ENCODE assay signal across 8 cellular contexts in genomic region chr1:23810818-23811420, GRCh38. TPM values are rescaled to one million over a fixed set of nuclear protein-coding genes. Genes with fewer than 3 reads are reported as not detected.
DNase-seq lines count a peak whose midpoint lies in the region; ATAC-seq and TF ChIP-seq lines count a peak whose summit lies in the region.

No MANE protein-coding gene starts in this region.

- no peak overlapping the region for H3K4me3 Mint-ChIP-seq in activated T-helper 1 cell treated with anti-CD3 and anti-CD28 coated beads, Interleukin-12 subunit alpha, Interleukin-12 subunit beta, Interleukin-2, Interleukin-4 antibody, amounts not matched to agents 30 ng/mL and 10 ng/mL and 1 ng/mL, durations not matched to agents 14 hours and 24 hours and 36 hours

- H3K4me1 Mint-ChIP-seq in activated T-helper 1 cell treated with anti-CD3 and anti-CD28 coated beads, Interleukin-12 subunit alpha, Interleukin-12 subunit beta, Interleukin-2, Interleukin-4 antibody, amounts not matched to agents 30 ng/mL and 10 ng/mL and 1 ng/mL, durations not matched to agents 14 hours and 24 hours and 36 hours (ENCODE audit: low read depth) = peaks cover 19% of the 10 kb centered on the region

- CTCF ChIA-PET in BJ (lab: Yijun Ruan, JAX) = interaction anchor here (0.5 to 7.3 kb wide), 25 partner anchors 10 to 235 kb away, joined by 3 to 77 read pairs (median 4); partner anchors contain the start of genes GALE and HMGCL

- WGBS in sigmoid colon, 2 donors = 15 to 33% methylated on average over 3 of the region's 3 CpGs
- WGBS in ovary, 3 donors = 80 to 86% (median 82%) methylated on average over 3 of the region's 3 CpGs

- H3K36me3 Mint-ChIP-seq in activated T-helper 1 cell treated with anti-CD3 and anti-CD28 coated beads, Interleukin-12 subunit alpha, Interleukin-12 subunit beta, Interleukin-2, Interleukin-4 antibody, amounts not matched to agents 30 ng/mL and 10 ng/mL and 1 ng/mL, durations not matched to agents 14 hours and 24 hours and 36 hours (ENCODE audit: low read depth) = peaks cover 19% of the 10 kb centered on the region

- H3K4me1 ChIP-seq in sigmoid colon (peaks cover 0 to 6% (median 2%) of the 10 kb centered on the region in 4 donors), ovary (ENCODE audit: insufficient read depth) (no peaks in the 10 kb centered on the region)

- H3K9me3 ChIP-seq in sigmoid colon (no peaks in the 10 kb centered on the region), ovary (no peaks in the 10 kb centered on the region)

- no peaks in the 10 kb centered on the region for H3K27me3 Mint-ChIP-seq in activated T-helper 1 cell treated with anti-CD3 and anti-CD28 coated beads, Interleukin-12 subunit alpha, Interleukin-12 subunit beta, Interleukin-2, Interleukin-4 antibody, amounts not matched to agents 30 ng/mL and 10 ng/mL and 1 ng/mL, durations not matched to agents 14 hours and 24 hours and 36 hours (ENCODE audit: insufficient read depth)

- TF ChIP-seq POLR2A in sigmoid colon (IDR thresholded peaks at IDR 0.05) = no peak
- no peak for TF ChIP-seq POLR2A in ovary (IDR thresholded peaks at IDR 0.05)

- DNase-seq in BJ (ENCODE audit: low read depth) = no peak
- DNase-seq in NOMO-1 (lab: John Stamatoyannopoulos, UW; ENCODE audit: unreplicated experiment in 2 of 2) = peak; percentile 88 to 93
- peak; percentile 45 for DNase-seq in activated T-helper 1 cell treated with anti-CD3 and anti-CD28 coated beads, Interleukin-12 subunit alpha, Interleukin-12 subunit beta, Interleukin-2, Interleukin-4 antibody, amounts not matched to agents 30 ng/mL and 10 ng/mL and 1 ng/mL, durations not matched to agents 14 hours and 24 hours and 36 hours (ENCODE audit: low spot score)
- DNase-seq in head of caudate nucleus = peak in 22 of 42 donors; percentile 21 to 72 (median 48)
- DNase-seq in sigmoid colon = no peak
- no peak for DNase-seq in NCI-H2107 treated with DMSO at 0.1 percent for 48 hours (lab: John Stamatoyannopoulos, UW; ENCODE audit: unreplicated experiment)
- no peak for DNase-seq in ovary

- TF ChIP-seq EP300 in sigmoid colon (IDR thresholded peaks at IDR 0.05) (no peak), ovary (IDR thresholded peaks at IDR 0.05) (no peak)

- H3K27ac ChIP-seq in sigmoid colon (no peak overlapping the region), ovary (no peak overlapping the region)

- H3K36me3 ChIP-seq in BJ (ENCODE audit: control insufficient read depth, insufficient read depth, low read length) (peaks cover 22% of the 10 kb centered on the region), sigmoid colon (peaks cover 1 to 56% (median 40%) of the 10 kb centered on the region in 4 donors), ovary (no peaks in the 10 kb centered on the region)

- peak; percentile 73 for TF ChIP-seq CTCF in BJ (IDR thresholded peaks at IDR 0.05; ENCODE audit: insufficient read depth, low read depth, low read length)
- TF ChIP-seq CTCF in sigmoid colon (IDR thresholded peaks at IDR 0.05) = peak; percentile 8 to 64 (median 34)
- TF ChIP-seq CTCF in ovary (IDR thresholded peaks at IDR 0.05) = no peak

- no peaks in the 10 kb centered on the region for H3K9me3 Mint-ChIP-seq in activated T-helper 1 cell treated with anti-CD3 and anti-CD28 coated beads, Interleukin-12 subunit alpha, Interleukin-12 subunit beta, Interleukin-2, Interleukin-4 antibody, amounts not matched to agents 30 ng/mL and 10 ng/mL and 1 ng/mL, durations not matched to agents 14 hours and 24 hours and 36 hours

- ATAC-seq in GM21390 (IDR thresholded peaks at IDR 0.05; ENCODE audit: unreplicated experiment) = peak; percentile 55

- intact Hi-C loops in activated T-helper 1 cell treated with anti-CD3 and anti-CD28 coated beads, Interleukin-12 subunit alpha, Interleukin-12 subunit beta, Interleukin-2, Interleukin-4 antibody, amounts not matched to agents 30 ng/mL and 10 ng/mL and 1 ng/mL, durations not matched to agents 14 hours and 24 hours and 36 hours (cut with micrococcal nuclease) = loop anchor here (1.0 kb wide), 1 partner anchor 105 kb away; no protein-coding TSS in a partner anchor
- intact Hi-C loops in head of caudate nucleus (cut with DNase I) = no loop called here
- intact Hi-C loops in sigmoid colon (cut with DNase I) = loop anchor here (5.0 kb wide), 1 partner anchor 106 kb away; no protein-coding TSS in a partner anchor
- intact Hi-C loops in ovary (cut with DNase I) = no loop called here

- H3K27me3 ChIP-seq in BJ (ENCODE audit: control insufficient read depth, insufficient read depth, low read length) = no peaks in the 10 kb centered on the region
- no peaks in the 10 kb centered on the region for H3K27me3 ChIP-seq in sigmoid colon
- H3K27me3 ChIP-seq in ovary = no peaks in the 10 kb centered on the region

- H3K27ac Mint-ChIP-seq in activated T-helper 1 cell treated with anti-CD3 and anti-CD28 coated beads, Interleukin-12 subunit alpha, Interleukin-12 subunit beta, Interleukin-2, Interleukin-4 antibody, amounts not matched to agents 30 ng/mL and 10 ng/mL and 1 ng/mL, durations not matched to agents 14 hours and 24 hours and 36 hours = no peak overlapping the region

- H3K4me3 ChIP-seq in BJ (ENCODE audit: low read depth, low read length) (no peak overlapping the region), sigmoid colon (no peak overlapping the region), ovary (no peak overlapping the region)

- POLR2A ChIA-PET in BJ (lab: Charles Lee) = no interaction called here

RNA-seq across cellular contexts. Expression of gene GALE, which starts 10.4 kb away (rescaled TPM):
- polyA plus RNA-seq in BJ (2011; rRNA removed) = 23.8 and 36.1 TPM in 2 replicates
- polyA minus RNA-seq in BJ (2011; rRNA and poly(A)+ RNA removed) = 10.5 and 17.6 TPM in 2 replicates
- 62.4 and 63.4 TPM in 2 replicates for total RNA-seq in activated T-helper 1 cell treated with anti-CD3 and anti-CD28 coated beads, Interleukin-12 subunit alpha, Interleukin-12 subunit beta, Interleukin-2, Interleukin-4 antibody, amounts not matched to agents 30 ng/mL and 10 ng/mL and 1 ng/mL, durations not matched to agents 14 hours and 24 hours and 36 hours
- total RNA-seq in sigmoid colon = 10 to 100 TPM in 1 of 4 donors, 1 to 10 TPM in 3; 7.8 to 11.5 (median 9.5) TPM
- polyA plus RNA-seq in sigmoid colon = 100 to 1,000 TPM; 131 to 208 (median 207) TPM
- total RNA-seq in ovary = 10 to 100 TPM; 10.1 to 17.7 (median 13.4) TPM
- 10 to 100 TPM in 1 of 2 donors, 1 to 10 TPM in 1; 3.2 to 11.5 TPM for polyA plus RNA-seq in ovary

RNA-seq across cellular contexts. Expression of gene HMGCL, which starts 14.3 kb away (rescaled TPM):
- polyA plus RNA-seq in BJ (2011; rRNA removed) (38.4 and 41.7 TPM in 2 replicates), sigmoid colon (100 to 1,000 TPM in 2 of 3 donors, 10 to 100 TPM in 1; 56.6 to 156 (median 118) TPM), ovary (10 to 100 TPM; 28.7 to 41.4 TPM)
- polyA minus RNA-seq in BJ (2011; rRNA and poly(A)+ RNA removed) = 13.9 and 19.1 TPM in 2 replicates
- 18.5 and 19.9 TPM in 2 replicates for total RNA-seq in activated T-helper 1 cell treated with anti-CD3 and anti-CD28 coated beads, Interleukin-12 subunit alpha, Interleukin-12 subunit beta, Interleukin-2, Interleukin-4 antibody, amounts not matched to agents 30 ng/mL and 10 ng/mL and 1 ng/mL, durations not matched to agents 14 hours and 24 hours and 36 hours
- total RNA-seq in sigmoid colon (10 to 100 TPM; 24.8 to 47.4 (median 37.9) TPM), ovary (10 to 100 TPM; 14.3 to 31.7 (median 25.2) TPM)

RNA-seq across cellular contexts. Expression of gene LYPLA2, which starts 20.0 kb away (rescaled TPM):
- polyA plus RNA-seq in BJ (2011; rRNA removed) (31.3 and 51.9 TPM in 2 replicates), sigmoid colon (100 to 1,000 TPM in 2 of 3 donors, 10 to 100 TPM in 1; 99.6 to 121 (median 120) TPM), ovary (10 to 100 TPM in 1 of 2 donors, 1 to 10 TPM in 1; 8.5 to 23.4 TPM)
- 23.6 and 40.8 TPM in 2 replicates for polyA minus RNA-seq in BJ (2011; rRNA and poly(A)+ RNA removed)
- 91.4 and 96.1 TPM in 2 replicates for total RNA-seq in activated T-helper 1 cell treated with anti-CD3 and anti-CD28 coated beads, Interleukin-12 subunit alpha, Interleukin-12 subunit beta, Interleukin-2, Interleukin-4 antibody, amounts not matched to agents 30 ng/mL and 10 ng/mL and 1 ng/mL, durations not matched to agents 14 hours and 24 hours and 36 hours
- total RNA-seq in sigmoid colon (10 to 100 TPM; 20.2 to 24.4 (median 23.3) TPM), ovary (10 to 100 TPM; 16.5 to 33.2 (median 27.3) TPM)

RNA-seq across cellular contexts. Expression of gene PITHD1, which starts 32.7 kb away (rescaled TPM):
- polyA plus RNA-seq in BJ (2011; rRNA removed) = 33.7 and 35.2 TPM in 2 replicates
- polyA minus RNA-seq in BJ (2011; rRNA and poly(A)+ RNA removed) = 7.9 and 8.5 TPM in 2 replicates
- 83.2 and 83.4 TPM in 2 replicates for total RNA-seq in activated T-helper 1 cell treated with anti-CD3 and anti-CD28 coated beads, Interleukin-12 subunit alpha, Interleukin-12 subunit beta, Interleukin-2, Interleukin-4 antibody, amounts not matched to agents 30 ng/mL and 10 ng/mL and 1 ng/mL, durations not matched to agents 14 hours and 24 hours and 36 hours
- total RNA-seq in sigmoid colon = 10 to 100 TPM; 47.9 to 78.7 (median 50.9) TPM
- polyA plus RNA-seq in sigmoid colon = 10 to 100 TPM; 41.2 to 47.2 (median 42.0) TPM
- 10 to 100 TPM; 39.9 to 46.5 (median 42.7) TPM for total RNA-seq in ovary
- polyA plus RNA-seq in ovary = 10 to 100 TPM; 43.4 to 55.0 TPM

RNA-seq across cellular contexts. Expression of gene FUCA1, which starts 57.2 kb away (rescaled TPM):
- polyA plus RNA-seq in BJ (2011; rRNA removed) (12.5 and 22.8 TPM in 2 replicates), sigmoid colon (100 to 1,000 TPM in 1 of 3 donors, 10 to 100 TPM in 2; 46.2 to 260 (median 83.1) TPM), ovary (100 to 1,000 TPM in 1 of 2 donors, 10 to 100 TPM in 1; 25.0 to 112 TPM)
- 4.0 and 4.5 TPM in 2 replicates for polyA minus RNA-seq in BJ (2011; rRNA and poly(A)+ RNA removed)
- total RNA-seq in activated T-helper 1 cell treated with anti-CD3 and anti-CD28 coated beads, Interleukin-12 subunit alpha, Interleukin-12 subunit beta, Interleukin-2, Interleukin-4 antibody, amounts not matched to agents 30 ng/mL and 10 ng/mL and 1 ng/mL, durations not matched to agents 14 hours and 24 hours and 36 hours = 3.5 TPM in 2 replicates
- total RNA-seq in sigmoid colon (10 to 100 TPM; 14.1 to 28.9 (median 21.8) TPM), ovary (10 to 100 TPM; 21.7 to 66.1 (median 25.6) TPM)

Comparison
In these comparisons a context has a peak if more than half of its experiments do, and no peak if none do; other contexts are left out.
1. DNase-seq: peak in NOMO-1 (2 of 2), activated T-helper 1 cell treated with anti-CD3 and anti-CD28 coated beads, Interleukin-12 subunit alpha, Interleukin-12 subunit beta, Interleukin-2, Interleukin-4 antibody, amounts not matched to agents 30 ng/mL and 10 ng/mL and 1 ng/mL, durations not matched to agents 14 hours and 24 hours and 36 hours (single experiment) and head of caudate nucleus (22 of 42); none in BJ (single experiment), sigmoid colon (single experiment), NCI-H2107 treated with DMSO at 0.1 percent for 48 hours (single experiment) and ovary (0 of 5).
2. CTCF ChIP-seq: peak in BJ (single experiment) and sigmoid colon (4 of 4); none in ovary (0 of 3).
3. intact Hi-C loops: an anchor here in activated T-helper 1 cell treated with anti-CD3 and anti-CD28 coated beads, Interleukin-12 subunit alpha, Interleukin-12 subunit beta, Interleukin-2, Interleukin-4 antibody, amounts not matched to agents 30 ng/mL and 10 ng/mL and 1 ng/mL, durations not matched to agents 14 hours and 24 hours and 36 hours (1.0 kb wide) and sigmoid colon (5.0 kb wide); none called in head of caudate nucleus and ovary.